In genomic region chr14:21040370-21040925, GRCh38 we compare ENCODE assay signal across 3 cellular contexts.
TF ChIP-seq lines count a peak whose summit lies in the region.

No MANE protein-coding gene starts in this region.

TF ChIP-seq in GM12878, 131 proteins besides CTCF, POLR2A, EP300 and RAD21:
- TF ChIP-seq PAX5 (IDR thresholded peaks at IDR 0.05; ENCODE audit: borderline replicate concordance, low read depth, low read length) = no peak
- TF ChIP-seq RELB (IDR thresholded peaks at IDR 0.05; ENCODE audit: low read depth) = no peak
- no peak for TF ChIP-seq MEF2A (IDR thresholded peaks at IDR 0.05; ENCODE audit: insufficient read depth, low read depth, low read length)
- TF ChIP-seq SIX5 (IDR thresholded peaks at IDR 0.05; ENCODE audit: low read depth, low read length, severe bottlenecking) = no peak
- TF ChIP-seq, protein P1, sequence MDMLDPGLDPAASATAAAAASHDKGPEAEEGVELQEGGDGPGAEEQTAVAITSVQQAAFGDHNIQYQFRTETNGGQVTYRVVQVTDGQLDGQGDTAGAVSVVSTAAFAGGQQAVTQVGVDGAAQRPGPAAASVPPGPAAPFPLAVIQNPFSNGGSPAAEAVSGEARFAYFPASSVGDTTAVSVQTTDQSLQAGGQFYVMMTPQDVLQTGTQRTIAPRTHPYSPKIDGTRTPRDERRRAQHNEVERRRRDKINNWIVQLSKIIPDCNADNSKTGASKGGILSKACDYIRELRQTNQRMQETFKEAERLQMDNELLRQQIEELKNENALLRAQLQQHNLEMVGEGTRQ (IDR thresholded peaks at IDR 0.05; ENCODE audit: borderline replicate concordance, low read depth, low read length) = no peak
- no peak for TF ChIP-seq NFYA (IDR thresholded peaks at IDR 0.05; ENCODE audit: borderline replicate concordance, low read depth, low read length)
- TF ChIP-seq FOXM1 (IDR thresholded peaks at IDR 0.05; ENCODE audit: low read depth, low read length) = no peak
- no peak for TF ChIP-seq USF1 (IDR thresholded peaks at IDR 0.05; ENCODE audit: borderline replicate concordance, extremely low read length, insufficient read depth, low read depth, low read length)
- TF ChIP-seq ATF7 (IDR thresholded peaks at IDR 0.05; ENCODE audit: low read depth) = no peak
- TF ChIP-seq IKZF2 (IDR thresholded peaks at IDR 0.05) = no peak
- TF ChIP-seq, protein P2, sequence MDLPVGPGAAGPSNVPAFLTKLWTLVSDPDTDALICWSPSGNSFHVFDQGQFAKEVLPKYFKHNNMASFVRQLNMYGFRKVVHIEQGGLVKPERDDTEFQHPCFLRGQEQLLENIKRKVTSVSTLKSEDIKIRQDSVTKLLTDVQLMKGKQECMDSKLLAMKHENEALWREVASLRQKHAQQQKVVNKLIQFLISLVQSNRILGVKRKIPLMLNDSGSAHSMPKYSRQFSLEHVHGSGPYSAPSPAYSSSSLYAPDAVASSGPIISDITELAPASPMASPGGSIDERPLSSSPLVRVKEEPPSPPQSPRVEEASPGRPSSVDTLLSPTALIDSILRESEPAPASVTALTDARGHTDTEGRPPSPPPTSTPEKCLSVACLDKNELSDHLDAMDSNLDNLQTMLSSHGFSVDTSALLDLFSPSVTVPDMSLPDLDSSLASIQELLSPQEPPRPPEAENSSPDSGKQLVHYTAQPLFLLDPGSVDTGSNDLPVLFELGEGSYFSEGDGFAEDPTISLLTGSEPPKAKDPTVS (IDR thresholded peaks at IDR 0.05; ENCODE audit: low read depth, low read length) = no peak
- no peak for TF ChIP-seq ZSCAN29 (IDR thresholded peaks at IDR 0.05)
- TF ChIP-seq MYB (IDR thresholded peaks at IDR 0.05; ENCODE audit: borderline replicate concordance, low read depth, low read length) = no peak
- TF ChIP-seq WRNIP1 (IDR thresholded peaks at IDR 0.05; ENCODE audit: borderline replicate concordance, low read depth, low read length) = no peak

TF ChIP-seq in liver, 16 proteins besides CTCF, POLR2A, EP300 and RAD21:
- no peak for TF ChIP-seq FOXA2 (IDR thresholded peaks at IDR 0.05)
- no peak for TF ChIP-seq GABPA (IDR thresholded peaks at IDR 0.05 in 1 of 2, conservative IDR thresholded peaks at IDR 0.05 in 1 of 2)
- no peak for TF ChIP-seq YY1 (IDR thresholded peaks at IDR 0.05)
- TF ChIP-seq, protein P3, sequence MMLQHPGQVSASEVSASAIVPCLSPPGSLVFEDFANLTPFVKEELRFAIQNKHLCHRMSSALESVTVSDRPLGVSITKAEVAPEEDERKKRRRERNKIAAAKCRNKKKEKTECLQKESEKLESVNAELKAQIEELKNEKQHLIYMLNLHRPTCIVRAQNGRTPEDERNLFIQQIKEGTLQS (IDR thresholded peaks at IDR 0.05) = no peak
- no peak for TF ChIP-seq MAX (IDR thresholded peaks at IDR 0.05)
- no peak for TF ChIP-seq JUND (IDR thresholded peaks at IDR 0.05)
- TF ChIP-seq NR2F2 (IDR thresholded peaks at IDR 0.05) = no peak
- TF ChIP-seq, protein P4, sequence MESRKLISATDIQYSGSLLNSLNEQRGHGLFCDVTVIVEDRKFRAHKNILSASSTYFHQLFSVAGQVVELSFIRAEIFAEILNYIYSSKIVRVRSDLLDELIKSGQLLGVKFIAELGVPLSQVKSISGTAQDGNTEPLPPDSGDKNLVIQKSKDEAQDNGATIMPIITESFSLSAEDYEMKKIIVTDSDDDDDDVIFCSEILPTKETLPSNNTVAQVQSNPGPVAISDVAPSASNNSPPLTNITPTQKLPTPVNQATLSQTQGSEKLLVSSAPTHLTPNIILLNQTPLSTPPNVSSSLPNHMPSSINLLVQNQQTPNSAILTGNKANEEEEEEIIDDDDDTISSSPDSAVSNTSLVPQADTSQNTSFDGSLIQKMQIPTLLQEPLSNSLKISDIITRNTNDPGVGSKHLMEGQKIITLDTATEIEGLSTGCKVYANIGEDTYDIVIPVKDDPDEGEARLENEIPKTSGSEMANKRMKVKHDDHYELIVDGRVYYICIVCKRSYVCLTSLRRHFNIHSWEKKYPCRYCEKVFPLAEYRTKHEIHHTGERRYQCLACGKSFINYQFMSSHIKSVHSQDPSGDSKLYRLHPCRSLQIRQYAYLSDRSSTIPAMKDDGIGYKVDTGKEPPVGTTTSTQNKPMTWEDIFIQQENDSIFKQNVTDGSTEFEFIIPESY (IDR thresholded peaks at IDR 0.05) = no peak
- TF ChIP-seq HNF4G (IDR thresholded peaks at IDR 0.05) = no peak
- no peak for TF ChIP-seq TAF1 (conservative IDR thresholded peaks at IDR 0.05)
- TF ChIP-seq HNF4A (conservative IDR thresholded peaks at IDR 0.05) = no peak
- TF ChIP-seq, protein P5, sequence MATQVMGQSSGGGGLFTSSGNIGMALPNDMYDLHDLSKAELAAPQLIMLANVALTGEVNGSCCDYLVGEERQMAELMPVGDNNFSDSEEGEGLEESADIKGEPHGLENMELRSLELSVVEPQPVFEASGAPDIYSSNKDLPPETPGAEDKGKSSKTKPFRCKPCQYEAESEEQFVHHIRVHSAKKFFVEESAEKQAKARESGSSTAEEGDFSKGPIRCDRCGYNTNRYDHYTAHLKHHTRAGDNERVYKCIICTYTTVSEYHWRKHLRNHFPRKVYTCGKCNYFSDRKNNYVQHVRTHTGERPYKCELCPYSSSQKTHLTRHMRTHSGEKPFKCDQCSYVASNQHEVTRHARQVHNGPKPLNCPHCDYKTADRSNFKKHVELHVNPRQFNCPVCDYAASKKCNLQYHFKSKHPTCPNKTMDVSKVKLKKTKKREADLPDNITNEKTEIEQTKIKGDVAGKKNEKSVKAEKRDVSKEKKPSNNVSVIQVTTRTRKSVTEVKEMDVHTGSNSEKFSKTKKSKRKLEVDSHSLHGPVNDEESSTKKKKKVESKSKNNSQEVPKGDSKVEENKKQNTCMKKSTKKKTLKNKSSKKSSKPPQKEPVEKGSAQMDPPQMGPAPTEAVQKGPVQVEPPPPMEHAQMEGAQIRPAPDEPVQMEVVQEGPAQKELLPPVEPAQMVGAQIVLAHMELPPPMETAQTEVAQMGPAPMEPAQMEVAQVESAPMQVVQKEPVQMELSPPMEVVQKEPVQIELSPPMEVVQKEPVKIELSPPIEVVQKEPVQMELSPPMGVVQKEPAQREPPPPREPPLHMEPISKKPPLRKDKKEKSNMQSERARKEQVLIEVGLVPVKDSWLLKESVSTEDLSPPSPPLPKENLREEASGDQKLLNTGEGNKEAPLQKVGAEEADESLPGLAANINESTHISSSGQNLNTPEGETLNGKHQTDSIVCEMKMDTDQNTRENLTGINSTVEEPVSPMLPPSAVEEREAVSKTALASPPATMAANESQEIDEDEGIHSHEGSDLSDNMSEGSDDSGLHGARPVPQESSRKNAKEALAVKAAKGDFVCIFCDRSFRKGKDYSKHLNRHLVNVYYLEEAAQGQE (IDR thresholded peaks at IDR 0.05) = no peak
- no peak for TF ChIP-seq RXRA (IDR thresholded peaks at IDR 0.05)
- TF ChIP-seq SP1 (IDR thresholded peaks at IDR 0.05) = no peak
- TF ChIP-seq EGR1 (IDR thresholded peaks at IDR 0.05; ENCODE audit: low read depth in 2 of 2) = no peak
- TF ChIP-seq FOXA1 (IDR thresholded peaks at IDR 0.05) = no peak

TF ChIP-seq in HEK293T, 16 proteins besides CTCF, POLR2A, EP300 and RAD21:
- no peak for TF ChIP-seq TARDBP (IDR thresholded peaks at IDR 0.05)
- TF ChIP-seq SUZ12 (IDR thresholded peaks at IDR 0.05) = no peak
